39 cellular contexts compared by ENCODE assay signal in genomic region chr20:45164906-45165305, GRCh38. TPM values are rescaled to one million over a fixed set of nuclear protein-coding genes. Genes with fewer than 3 reads are reported as not detected.
"Had no signal": no experiment of that assay in that cellular context is flagged by ENCODE, and none has a peak within 500 bp of the region (broad histone marks: within the 10 kb centered on the region; RNA-seq: fewer than 3 reads in every experiment).

No MANE protein-coding gene starts in this region.

- H3K27me3 ChIP-seq: MG63 had no signal

- H3K4me3 ChIP-seq: MG63 had no signal

- H3K36me3 ChIP-seq: MG63 had no signal

- DNase-seq: Karpas-422, Kasumi-1, MG63, MM.1S, MV-4-11, NCI-H1048, NCI-H1092, NCI-H1092 treated with DMSO at 0.1 percent for 48 hours, NCI-H1105, NCI-H1105 treated with DMSO at 0.1 percent for 48 hours, NCI-H1417, NCI-H1417 treated with DMSO at 0.1 percent for 48 hours, NCI-H1436, NCI-H1436 treated with DMSO at 0.1 percent for 48 hours, NCI-H146, NCI-H1694, NCI-H1694 treated with DMSO at 0.1 percent for 48 hours, NCI-H187, NCI-H187 treated with DMSO at 0.1 percent for 48 hours, NCI-H1930, NCI-H2029, NCI-H2029 treated with DMSO at 0.1 percent for 48 hours, NCI-H2081, NCI-H2081 treated with DMSO at 0.1 percent for 48 hours, NCI-H2107, NCI-H2171, NCI-H2171 treated with DMSO at 0.1 percent for 48 hours, NCI-H2227 treated with DMSO at 0.1 percent for 48 hours, NCI-H226, NCI-H345, NCI-H446, NCI-H446 treated with DMSO at 0.1 percent for 48 hours, NCI-H510A, NCI-H510A treated with DMSO at 0.1 percent for 48 hours, NCI-H524 had no signal

RNA-seq across cellular contexts. Expression of gene PI3, which starts 9.8 kb away (rescaled TPM):
- total RNA-seq: LHCN-M2, M059J, NCI-H460 had no signal

RNA-seq across cellular contexts. Expression of gene WFDC12, which starts 40.6 kb away (rescaled TPM):
- total RNA-seq: LHCN-M2, M059J, MCF 10A, NCI-H460 had no signal

RNA-seq across cellular contexts. Expression of gene SEMG1, which starts 41.9 kb away (rescaled TPM):
- total RNA-seq: LHCN-M2, M059J, MCF 10A, NCI-H460 had no signal

RNA-seq across cellular contexts. Expression of gene WFDC5, which starts 49.9 kb away (rescaled TPM):
- total RNA-seq: LHCN-M2, M059J, MCF 10A, NCI-H460 had no signal

RNA-seq across cellular contexts. Expression of gene SEMG2, which starts 56.3 kb away (rescaled TPM):
- total RNA-seq: LHCN-M2, M059J, MCF 10A, NCI-H460 had no signal
